In genomic region chr22:44572414-44573207, GRCh38 we compare ENCODE assay signal across 2 cellular contexts.
TF ChIP-seq lines count a peak whose summit lies in the region.

No MANE protein-coding gene starts in this region.

TF ChIP-seq in GM23338, 12 proteins besides CTCF, POLR2A, EP300 and RAD21:
- TF ChIP-seq NANOG (IDR thresholded peaks at IDR 0.05; ENCODE audit: borderline replicate concordance): no peak
TF ChIP-seq in GM23338: peak in this region for 0.

TF ChIP-seq in IMR-90, 13 proteins besides CTCF, POLR2A, EP300 and RAD21:
- TF ChIP-seq ELK1 (IDR thresholded peaks at IDR 0.05; ENCODE audit: borderline replicate concordance, low read depth, low read length): no peak
- no peak for TF ChIP-seq MAZ (IDR thresholded peaks at IDR 0.05; ENCODE audit: borderline replicate concordance, low read depth, low read length)
- no peak for TF ChIP-seq USF2 (IDR thresholded peaks at IDR 0.05; ENCODE audit: low read depth, low read length)
- TF ChIP-seq SMC3 (IDR thresholded peaks at IDR 0.05; ENCODE audit: low read depth, low read length): no peak
- TF ChIP-seq CHD1 (IDR thresholded peaks at IDR 0.05; ENCODE audit: low read depth, low read length): no peak
- no peak for TF ChIP-seq RFX5 (IDR thresholded peaks at IDR 0.05; ENCODE audit: low read depth, low read length)
- TF ChIP-seq BHLHE40 (IDR thresholded peaks at IDR 0.05; ENCODE audit: low read depth, low read length): no peak
- TF ChIP-seq MXI1 (IDR thresholded peaks at IDR 0.05; ENCODE audit: borderline replicate concordance, low read depth, low read length): no peak
- no peak for TF ChIP-seq RCOR1 (IDR thresholded peaks at IDR 0.05; ENCODE audit: insufficient replicate concordance, low read length)
- TF ChIP-seq MAFK (IDR thresholded peaks at IDR 0.05; ENCODE audit: low read depth, low read length): no peak
- TF ChIP-seq FOS (IDR thresholded peaks at IDR 0.05; ENCODE audit: low read depth, low read length): no peak
